Comparison of ENCODE assay signal across 13 cellular contexts in genomic region chr2:151841025-151841424, GRCh38.
"Had no signal": no experiment of that assay in that cellular context is flagged by ENCODE, and none has a peak within 500 bp of the region (broad histone marks: within the 10 kb centered on the region; RNA-seq: fewer than 3 reads in every experiment).

No MANE protein-coding gene starts in this region.

- H3K27me3 ChIP-seq: brain microvascular endothelial cell, gastroesophageal sphincter, thyroid gland, vagina had no signal

- ATAC-seq: gastroesophageal sphincter had no signal

- DNase-seq: activated CD4-positive, CD25-positive, alpha-beta regulatory T cell treated with anti-CD3 and anti-CD28 coated beads, Interleukin-2, amount 50 U/mL, for 72 hours; activated naive CD4-positive, alpha-beta T cell treated with Interleukin-2 at 50 U/mL for 16 hours; activated T-cell treated with anti-CD3 and anti-CD28 coated beads for 4 hours; anterior cingulate cortex; brain microvascular endothelial cell; cortex of kidney; effector memory CD4-positive, alpha-beta T cell; mammary epithelial cell; stimulated activated CD4-positive, alpha-beta T cell treated with anti-CD3 and anti-CD28 coated beads, Interleukin-1b, Interleukin-23, amount 100 ng/mL, for 48 hours; thyroid gland had no signal

- H3K27ac ChIP-seq: brain microvascular endothelial cell, gastroesophageal sphincter, thyroid gland, vagina had no signal

- H3K36me3 ChIP-seq: brain microvascular endothelial cell, gastroesophageal sphincter, thyroid gland, vagina had no signal

- H3K4me1 ChIP-seq: gastroesophageal sphincter, thyroid gland, vagina had no signal

- FAIRE-seq: islet of Langerhans had no signal

- H3K9me3 ChIP-seq: gastroesophageal sphincter, thyroid gland, vagina had no signal

- H3K4me3 ChIP-seq: gastroesophageal sphincter, thyroid gland, vagina had no signal
